9 cellular contexts compared by ENCODE assay signal in genomic region chr10:1646332-1646731, GRCh38.
"Had no signal": no experiment of that assay in that cellular context is flagged by ENCODE, and none has a peak within 500 bp of the region (broad histone marks: within the 10 kb centered on the region; RNA-seq: fewer than 3 reads in every experiment).

No MANE protein-coding gene starts in this region.

- H3K27ac ChIP-seq: GM23248, HL-60 had no signal

- H3K36me3 ChIP-seq: HAP-1 had no signal

- ATAC-seq: HCT116, HepG2 had no signal

- H3K9me3 ChIP-seq: HAP-1 had no signal

- H3K4me3 Mint-ChIP-seq: HFFc6, IgD-negative memory B cell had no signal

- H3K36me3 Mint-ChIP-seq: IgD-negative memory B cell had no signal

- H3K27ac Mint-ChIP-seq: HFFc6, IgD-negative memory B cell had no signal

- H3K4me1 ChIP-seq: HAP-1 had no signal

- H3K4me3 ChIP-seq: GM23248, HAP-1 had no signal

- DNase-seq: GM23248, GOT3, H7, HFFc6 had no signal
